Comparison of ENCODE assay signal across 9 cellular contexts in genomic region chrX:77447339-77448149, GRCh38. TPM values are rescaled to one million over a fixed set of nuclear protein-coding genes. Genes with fewer than 3 reads are reported as not detected.
DNase-seq lines count a peak whose midpoint lies in the region; ATAC-seq and TF ChIP-seq lines count a peak whose summit lies in the region.
"Had no signal": no experiment of that assay in that cellular context is flagged by ENCODE, and none has a peak within 500 bp of the region (broad histone marks: within the 10 kb centered on the region; RNA-seq: fewer than 3 reads in every experiment).

TSS of gene FGF16 (plus strand) at chrX:77447389. CDS start at chrX:77447675, 286 bp downstream.

- no peaks in the 10 kb centered on the region for H3K9me2 ChIP-seq in hepatocyte (replicated peaks; ENCODE audit: insufficient read depth)

- peak; percentile 39 for ATAC-seq in GM18511 (IDR thresholded peaks at IDR 0.05; ENCODE audit: unreplicated experiment)

- no peaks in the 10 kb centered on the region for H4K20me1 ChIP-seq in hepatocyte (ENCODE audit: insufficient read depth, poor library complexity, severe bottlenecking)

- no peak within 1 kb of the TSS for H3K4me3 ChIP-seq in hepatocyte
- H3K4me3 ChIP-seq in skeletal muscle satellite cell (ENCODE audit: low read length) = peak within 1 kb of the TSS; percentile 55

- peaks cover 18% of the 10 kb centered on the region for H3K27me3 ChIP-seq in hepatocyte
- peaks cover 5% of the 10 kb centered on the region for H3K27me3 ChIP-seq in skeletal muscle satellite cell (ENCODE audit: control insufficient read depth, insufficient read depth, low read length)

- no peak within 1 kb of the TSS for H3K27ac ChIP-seq in hepatocyte

- no peak within 1 kb of the TSS for H2AFZ ChIP-seq in hepatocyte

- H3K9me3 ChIP-seq in hepatocyte (ENCODE audit: low read depth) = no peaks in the 10 kb centered on the region
- H3K9me3 ChIP-seq in skeletal muscle satellite cell (replicated peaks; ENCODE audit: low read length) = no peaks in the 10 kb centered on the region

- TF ChIP-seq CTCF in hepatocyte (IDR thresholded peaks at IDR 0.05; ENCODE audit: poor library complexity) = no peak

- H3K9ac ChIP-seq in skeletal muscle satellite cell (ENCODE audit: low read depth, low read length) = no peak within 1 kb of the TSS

- peak within 1 kb of the TSS; percentile 79 for H3K4me2 ChIP-seq in hepatocyte
- H3K4me2 ChIP-seq in skeletal muscle satellite cell (ENCODE audit: low read length) = peak within 1 kb of the TSS; percentile 74

- DNase-seq in activated naive CD4-positive, alpha-beta T cell treated with anti-CD3 and anti-CD28 coated beads, Interleukin-2, amount 50 U/mL, for 16 hours = peak; percentile 14
- no peak for DNase-seq in hepatocyte (ENCODE audit: low spot score)
- no peak for DNase-seq in foreskin melanocyte
- DNase-seq in mesenteric fat pad (ENCODE audit: low spot score) = no peak
- no peak for DNase-seq in NCI-H2029 treated with DMSO at 0.1 percent for 48 hours (lab: John Stamatoyannopoulos, UW)
- DNase-seq in SKM-1 (lab: John Stamatoyannopoulos, UW; ENCODE audit: unreplicated experiment) = no peak

- no peaks in the 10 kb centered on the region for H3K4me1 ChIP-seq in hepatocyte (ENCODE audit: insufficient read depth)
- peaks cover 38% of the 10 kb centered on the region for H3K4me1 ChIP-seq in skeletal muscle satellite cell (ENCODE audit: control insufficient read depth, insufficient read depth, low read length)

- WGBS in hepatocyte (ENCODE audit: low lambda C conversion rate, missing lambda C conversion rate) = 46% methylated on average over 69 of the region's 84 CpGs

- no peaks in the 10 kb centered on the region for H3K79me2 ChIP-seq in hepatocyte

- H3K36me3 ChIP-seq in hepatocyte (replicated peaks; ENCODE audit: insufficient read depth, low read depth) (no peaks in the 10 kb centered on the region), skeletal muscle satellite cell (ENCODE audit: insufficient read depth, low read length) (no peaks in the 10 kb centered on the region)

RNA-seq across cellular contexts. Expression of gene FGF16, which starts in this region (rescaled TPM):
- total RNA-seq in hepatocyte = 0.27 TPM in 1 of 2 replicates, not detected in the other
- polyA plus RNA-seq in hepatocyte = not detected in 2 replicates
- total RNA-seq in skeletal muscle satellite cell (2012; rRNA removed) = 0.44 and 1.3 TPM in 2 replicates
- total RNA-seq in mesenteric fat pad = not detected
- total RNA-seq: RPMI7951 had no signal
